Comparison of ENCODE assay signal across 8 cellular contexts in the genomic region with DNA sequence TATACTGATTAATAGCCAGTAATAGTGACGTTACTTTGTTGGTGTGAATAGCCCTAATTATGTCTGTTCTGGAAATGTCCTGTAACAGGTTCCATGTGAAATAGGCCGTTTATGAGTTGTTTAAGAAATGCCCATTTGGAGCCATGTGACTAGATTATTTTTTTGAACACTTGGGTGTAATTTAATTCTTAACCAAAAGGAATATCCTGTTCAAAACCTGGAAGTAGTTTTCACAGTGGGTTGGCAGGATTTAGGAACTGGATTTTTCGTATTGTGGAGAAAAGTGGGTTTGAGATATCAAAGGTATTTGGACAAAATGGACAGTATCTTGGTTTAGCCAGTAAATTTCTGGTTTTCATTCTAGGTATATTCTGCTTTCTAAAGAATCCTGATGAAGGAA. TPM values are rescaled to one million over a fixed set of nuclear protein-coding genes. Genes with fewer than 3 reads are reported as not detected.
A peak's percentile ranks its signal among the peaks of the same experiment; 100 is the strongest.
DNase-seq lines count a peak whose midpoint lies in the region; ATAC-seq and TF ChIP-seq lines count a peak whose summit lies in the region.

No MANE protein-coding gene starts in this region.

- peak overlapping the region; percentile 95; the same call in 1 of the 2 replicates for H2AFZ ChIP-seq in KMS-11 (ENCODE audit: low read depth)

- peak overlapping the region; percentile 94; the same call in 1 of the 2 replicates for H3K27ac ChIP-seq in KMS-11
- peak overlapping the region; percentile 90 for H3K27ac ChIP-seq in naive thymus-derived CD4-positive, alpha-beta T cell (ENCODE audit: low read depth, low read length)

- H3K36me3 Mint-ChIP-seq in naive thymus-derived CD4-positive, alpha-beta T cell, result peaks cover 4 to 40% (median 38%) of the 10 kb centered on the region in 5 donors

- peaks cover 0 to 4% (median 0%) of the 10 kb centered on the region in 3 experiments for H3K9me3 ChIP-seq in naive thymus-derived CD4-positive, alpha-beta T cell (ENCODE audit: control insufficient read depth in 2 of 3, low read length in 3 of 3)

- peaks cover 12% of the 10 kb centered on the region for H3K4me1 ChIP-seq in KMS-11 (ENCODE audit: low read depth, poor library complexity, severe bottlenecking)
- peaks cover 14 to 20% of the 10 kb centered on the region in 2 donors for H3K4me1 ChIP-seq in naive thymus-derived CD4-positive, alpha-beta T cell (ENCODE audit: control insufficient read depth in 2 of 2, insufficient read depth in 2 of 2, low read length in 2 of 2)

- intact Hi-C loops in naive thymus-derived CD4-positive, alpha-beta T cell (cut with micrococcal nuclease), result loop anchor here (2.0 to 10.0 kb wide), 6 partner anchors 377 to 1256 kb away; a partner anchor contains a TSS

- peak overlapping the region; percentile 85 for H3K9ac ChIP-seq in KMS-11

- peak overlapping the region; percentile 96 for H3K4me3 ChIP-seq in AG10803 (ENCODE audit: low read length)
- no peak overlapping the region for H3K4me3 ChIP-seq in KMS-11 (IDR thresholded peaks at IDR 0.05; ENCODE audit: insufficient read depth, low read depth, low read length)
- peak overlapping the region; percentile 88 for H3K4me3 ChIP-seq in choroid plexus epithelial cell (ENCODE audit: low read depth, low read length)
- peak overlapping the region; percentile 84 for H3K4me3 ChIP-seq in naive thymus-derived CD4-positive, alpha-beta T cell (ENCODE audit: low read length)

- no peaks in the 10 kb centered on the region for H3K27me3 ChIP-seq in KMS-11 (ENCODE audit: insufficient read depth, low read depth)
- no peaks in the 10 kb centered on the region for H3K27me3 ChIP-seq in naive thymus-derived CD4-positive, alpha-beta T cell (ENCODE audit: control insufficient read depth in 2 of 2, insufficient read depth in 2 of 2, low read length in 2 of 2)

- ATAC-seq in naive thymus-derived CD4-positive, alpha-beta T cell, result no peak
- ATAC-seq in GM18873 (IDR thresholded peaks at IDR 0.05; ENCODE audit: low FRiP score, unreplicated experiment), result no peak
- no peak for ATAC-seq in HG03095 (IDR thresholded peaks at IDR 0.05; ENCODE audit: unreplicated experiment)

- H3K36me3 ChIP-seq in KMS-11 (ENCODE audit: insufficient read depth), result peaks cover 15% of the 10 kb centered on the region
- peaks cover 4 to 24% (median 12%) of the 10 kb centered on the region in 3 experiments for H3K36me3 ChIP-seq in naive thymus-derived CD4-positive, alpha-beta T cell (ENCODE audit: control insufficient read depth in 2 of 3, insufficient read depth in 3 of 3, low read length in 3 of 3)

- H3K4me2 ChIP-seq in KMS-11, result peak overlapping the region; percentile 95

- no peaks in the 10 kb centered on the region for H4K20me1 ChIP-seq in KMS-11 (ENCODE audit: insufficient read depth)

- peak overlapping the region in 7 of 9 donors; percentile 14 to 99 (median 91) for H3K27ac Mint-ChIP-seq in naive thymus-derived CD4-positive, alpha-beta T cell

- DNase-seq in AG10803 (ENCODE audit: low read depth), result no peak
- DNase-seq in choroid plexus epithelial cell (ENCODE audit: low read depth), result peak; percentile 9
- DNase-seq in naive thymus-derived CD4-positive, alpha-beta T cell, result no peak
- no peak for DNase-seq in AG08395 (ENCODE audit: low spot score)
- DNase-seq in stimulated activated CD4-positive, alpha-beta T cell treated with anti-CD3 and anti-CD28 coated beads, Interleukin-15, amount 100 ng/mL, for 24 hours, result no peak

- CTCF ChIA-PET in naive thymus-derived CD4-positive, alpha-beta T cell (lab: Charles Lee), result no interaction called here

- TF ChIP-seq CTCF in AG10803 (conservative IDR thresholded peaks at IDR 0.05; ENCODE audit: low read length) (no peak), KMS-11 (conservative IDR thresholded peaks at IDR 0.05; ENCODE audit: low read depth, low read length) (no peak), choroid plexus epithelial cell (conservative IDR thresholded peaks at IDR 0.05; ENCODE audit: low read depth, low read length) (no peak)

- peaks cover 32 to 67% (median 52%) of the 10 kb centered on the region in 7 donors for H3K4me1 Mint-ChIP-seq in naive thymus-derived CD4-positive, alpha-beta T cell

- H3K27me3 Mint-ChIP-seq in naive thymus-derived CD4-positive, alpha-beta T cell, result peaks cover 0 to 6% (median 2%) of the 10 kb centered on the region in 5 donors

- POLR2A ChIA-PET in naive thymus-derived CD4-positive, alpha-beta T cell (lab: Charles Lee), result interaction anchor here (0.9 to 2.5 kb wide), 3 partner anchors 9 to 369 kb away, joined by 3 to 18 read pairs (median 3); no protein-coding TSS in a partner anchor

- peak overlapping the region; percentile 46 to 100 (median 96) for H3K4me3 Mint-ChIP-seq in naive thymus-derived CD4-positive, alpha-beta T cell

- peaks cover 61% of the 10 kb centered on the region for H3K79me2 ChIP-seq in KMS-11 (ENCODE audit: insufficient read depth, low read depth)

- peaks cover 0 to 14% (median 9%) of the 10 kb centered on the region in 11 donors for H3K9me3 Mint-ChIP-seq in naive thymus-derived CD4-positive, alpha-beta T cell

RNA-seq across cellular contexts. Expression of a gene that starts 1.3 kb away (rescaled TPM):
- 100 to 1,000 TPM; 102 to 154 (median 111) TPM for total RNA-seq in naive thymus-derived CD4-positive, alpha-beta T cell
- polyA plus RNA-seq in naive thymus-derived CD4-positive, alpha-beta T cell, result 10 to 100 TPM; 49.3 to 51.5 TPM
